In the genomic region with DNA sequence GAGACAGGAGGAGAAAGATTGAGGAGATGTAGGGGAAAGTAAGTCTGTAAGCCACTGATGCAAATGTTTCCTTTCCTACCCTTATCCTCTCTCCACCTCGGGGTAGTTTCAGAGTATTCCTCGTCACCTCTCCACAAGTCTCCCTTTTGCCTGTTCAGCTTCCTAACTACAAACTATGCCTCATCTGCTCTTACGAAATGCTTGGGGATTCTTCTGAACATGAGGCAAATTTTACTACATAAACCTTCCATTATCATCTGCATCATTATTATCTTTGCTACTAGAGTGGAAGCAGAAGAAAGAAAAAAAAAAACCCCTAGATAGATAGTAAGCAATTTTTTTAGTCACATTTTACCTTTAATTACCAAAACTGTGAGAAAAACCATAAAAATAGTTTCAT, we compare ENCODE assay signal across 19 cellular contexts.
"Had no signal": no experiment of that assay in that cellular context is flagged by ENCODE, and none has a peak within 500 bp of the region (broad histone marks: within the 10 kb centered on the region; RNA-seq: fewer than 3 reads in every experiment).

No MANE protein-coding gene starts in this region.

- H3K36me3 Mint-ChIP-seq: mesothelial cell of epicardium; natural killer cell treated with Interleukin-12 subunit alpha and Interleukin-12 subunit beta and Interleukin-15 and Interleukin-18, amount 100 ng/mL, for 72 hours had no signal

- H3K27me3 ChIP-seq: tibial artery had no signal

- H3K9me3 Mint-ChIP-seq: natural killer cell treated with Interleukin-12 subunit alpha and Interleukin-12 subunit beta and Interleukin-15 and Interleukin-18, amount 100 ng/mL, for 72 hours had no signal

- H3K27ac Mint-ChIP-seq: activated T-cell treated with anti-CD3 and anti-CD28 coated beads, Interleukin-2, amount 50 U/mL, for 72 hours; endodermal cell; mesothelial cell of epicardium; natural killer cell treated with Interleukin-12 subunit alpha and Interleukin-12 subunit beta and Interleukin-15 and Interleukin-18, amount 100 ng/mL, for 72 hours had no signal

- H3K36me3 ChIP-seq: tibial artery had no signal

- H3K4me1 ChIP-seq: tibial artery had no signal

- H3K4me3 ChIP-seq: lung, tibial artery had no signal

- ATAC-seq: activated T-cell treated with anti-CD3 and anti-CD28 coated beads, Interleukin-2, amount 50 U/mL, for 72 hours; left lobe of liver; natural killer cell treated with Interleukin-12 subunit alpha and Interleukin-12 subunit beta and Interleukin-15 and Interleukin-18, amount 100 ng/mL, for 72 hours; stimulated activated naive CD8-positive, alpha-beta T cell treated with anti-CD3 and anti-CD28 coated beads, Interleukin-15, Interleukin-2, amounts not matched to agents 100 U/mL and 50 U/mL, for 24 hours had no signal

- FAIRE-seq: keratinocyte had no signal

- H3K9me3 ChIP-seq: tibial artery had no signal

- H3K4me1 Mint-ChIP-seq: endodermal cell, mesothelial cell of epicardium had no signal

- H3K27ac ChIP-seq: tibial artery had no signal

- H3K4me3 Mint-ChIP-seq: activated T-cell treated with anti-CD3 and anti-CD28 coated beads, Interleukin-2, amount 50 U/mL, for 72 hours; endodermal cell; mesothelial cell of epicardium; natural killer cell treated with Interleukin-12 subunit alpha and Interleukin-12 subunit beta and Interleukin-15 and Interleukin-18, amount 100 ng/mL, for 72 hours had no signal

- DNase-seq: activated CD4-positive, alpha-beta T cell treated with anti-CD3 and anti-CD28 coated beads, Interleukin-2, amount 50 U/mL, for 4 hours; activated effector memory CD4-positive, alpha-beta T cell treated with anti-CD3 and anti-CD28 coated beads, Interleukin-2, amount 50 U/mL, for 16 hours; activated naive CD4-positive, alpha-beta T cell treated with anti-CD3 and anti-CD28 coated beads, Interleukin-2, amount 50 U/mL, for 16 hours; activated T-cell treated with anti-CD3 and anti-CD28 coated beads, Interleukin-2, amount 50 U/mL, for 72 hours; endodermal cell; foreskin melanocyte; hypothalamus; posterior cingulate gyrus; stimulated activated CD4-positive, alpha-beta T cell treated with anti-CD3 and anti-CD28 coated beads, Interleukin-12 subunit alpha, Interleukin-12 subunit beta, amount 100 ng/mL, for 4 hours; stimulated activated CD4-positive, alpha-beta T cell treated with anti-CD3 and anti-CD28 coated beads, Interleukin-1b, Interleukin-23, amount 100 ng/mL, for 48 hours; stimulated activated naive CD8-positive, alpha-beta T cell treated with anti-CD3 and anti-CD28 coated beads, Interleukin-15, Interleukin-2, amounts not matched to agents 100 U/mL and 50 U/mL, for 24 hours; substantia nigra; SW 1271; tibial artery had no signal
